8 cellular contexts compared by ENCODE assay signal in genomic region chr5:147578228-147579024, GRCh38.
DNase-seq lines count a peak whose midpoint lies in the region; ATAC-seq, FAIRE-seq and TF ChIP-seq lines count a peak whose summit lies in the region.

No MANE protein-coding gene starts in this region.

- H3F3A ChIP-seq in PC-3 (ENCODE audit: low read length, unreplicated experiment): no peaks in the 10 kb centered on the region

- TF ChIP-seq EP300 in esophagus muscularis mucosa (IDR thresholded peaks at IDR 0.05): no peak

- H3K4me3 Mint-ChIP-seq in CD14-positive monocyte: no peak overlapping the region

- CTCF ChIA-PET in PC-3 (lab: Charles Lee): interaction anchor here (0.6 to 2.5 kb wide), 18 partner anchors 13 to 527 kb away, joined by 3 to 17 read pairs (median 4); no protein-coding TSS in a partner anchor

- no peaks in the 10 kb centered on the region for H3K79me2 ChIP-seq in PC-3 (ENCODE audit: low read length)

- H3K36me3 ChIP-seq in PC-3 (ENCODE audit: low read depth, low read length) (no peaks in the 10 kb centered on the region), esophagus muscularis mucosa (no peaks in the 10 kb centered on the region), pancreas (no peaks in the 10 kb centered on the region)

- H3K9me3 ChIP-seq in PC-3 (ENCODE audit: low read length) (no peaks in the 10 kb centered on the region), esophagus muscularis mucosa (no peaks in the 10 kb centered on the region), pancreas (no peaks in the 10 kb centered on the region)

- H3K27me3 Mint-ChIP-seq in CD14-positive monocyte (ENCODE audit: low read depth in 3 of 3): peaks cover 0 to 1% (median 0%) of the 10 kb centered on the region in 3 donors

- H3K36me3 Mint-ChIP-seq in CD14-positive monocyte: no peaks in the 10 kb centered on the region

- WGBS in esophagus muscularis mucosa: 41% methylated on average over 8 of the region's 8 CpGs
- WGBS in pancreas, 2 donors: 19% methylated on average over 8 of the region's 8 CpGs

- POLR2A ChIA-PET in PC-3 (lab: Charles Lee; ENCODE audit: unreplicated experiment): interaction anchor here (0.6 kb wide), 2 partner anchors 119 to 198 kb away, joined by 3 to 23 read pairs; no protein-coding TSS in a partner anchor

- H3K9me3 Mint-ChIP-seq in CD14-positive monocyte: peaks cover 6 to 20% (median 8%) of the 10 kb centered on the region in 7 donors

- H3K27me3 ChIP-seq in PC-3 (ENCODE audit: low read length) (no peaks in the 10 kb centered on the region), esophagus muscularis mucosa (no peaks in the 10 kb centered on the region), pancreas (no peaks in the 10 kb centered on the region)

- H3K4me2 ChIP-seq in PC-3 (ENCODE audit: low read length): no peak overlapping the region

- no peak overlapping the region for H2AFZ ChIP-seq in PC-3 (ENCODE audit: low read length)

- intact Hi-C loops in CD14-positive monocyte (cut with micrococcal nuclease): no loop called here
- intact Hi-C loops in PC-3 (cut with micrococcal nuclease): loop anchor here (1.0 kb wide), 2 partner anchors 114 to 124 kb away; no protein-coding TSS in a partner anchor
- intact Hi-C loops in esophagus muscularis mucosa (cut with DNase I): loop anchor here (5.0 kb wide), 2 partner anchors 126 to 356 kb away; no protein-coding TSS in a partner anchor
- intact Hi-C loops in pancreas (cut with DNase I): loop anchor here in 1 of 3 donors (10.0 kb wide), 1 partner anchor 114 kb away; no protein-coding TSS in a partner anchor

- TF ChIP-seq POLR2A in esophagus muscularis mucosa (IDR thresholded peaks at IDR 0.05; ENCODE audit: low read depth): no peak

- no peak overlapping the region for H3K9ac ChIP-seq in PC-3 (ENCODE audit: low read length)

- H3K27ac ChIP-seq in PC-3 (ENCODE audit: low read length) (no peak overlapping the region), esophagus muscularis mucosa (replicated peaks in 1 of 4) (peak overlapping the region in 1 of 4 donors; percentile 17), pancreas (no peak overlapping the region)

- no peak for DNase-seq in CD14-positive monocyte (ENCODE audit: low spot score)
- DNase-seq in HTR-8/SVneo (ENCODE audit: insufficient read length, low spot score): peak; percentile 45
- DNase-seq in PC-3: peak; percentile 72
- DNase-seq in esophagus muscularis mucosa (ENCODE audit: extremely low spot score): no peak
- DNase-seq in pancreas: no peak
- no peak for DNase-seq in ecto neural progenitor cell (ENCODE audit: low spot score)

- BruUV-seq in PC-3 (replicated peaks; lab: Mats Ljungman, UMichigan): no TSS peak

- H3K4me1 Mint-ChIP-seq in CD14-positive monocyte: no peaks in the 10 kb centered on the region

- TF ChIP-seq CTCF in CD14-positive monocyte (IDR thresholded peaks at IDR 0.05): peak; percentile 42
- TF ChIP-seq CTCF in PC-3 (conservative IDR thresholded peaks at IDR 0.05; ENCODE audit: low read depth, low read length): peak; percentile 93
- peak; percentile 61 to 70 (median 62) for TF ChIP-seq CTCF in esophagus muscularis mucosa (IDR thresholded peaks at IDR 0.05)
- peak; percentile 9 to 51 (median 42) for TF ChIP-seq CTCF in pancreas (IDR thresholded peaks at IDR 0.05)

- no peak overlapping the region for H3K27ac Mint-ChIP-seq in CD14-positive monocyte

- H3K9me2 ChIP-seq in PC-3 (replicated peaks; ENCODE audit: low read length): no peaks in the 10 kb centered on the region

- ATAC-seq in PC-3 (peak; percentile 65), pancreas (peak; percentile 84 to 88 (median 87)), GM18517 (IDR thresholded peaks at IDR 0.05; ENCODE audit: unreplicated experiment) (no peak), GM21390 (IDR thresholded peaks at IDR 0.05; ENCODE audit: unreplicated experiment) (no peak)

- H3K4me3 ChIP-seq in PC-3 (ENCODE audit: low read length) (no peak overlapping the region), esophagus muscularis mucosa (peak overlapping the region; percentile 14 to 23 (median 18)), pancreas (no peak overlapping the region)

- H4K20me1 ChIP-seq in PC-3 (ENCODE audit: low read length): no peaks in the 10 kb centered on the region

- no peak for FAIRE-seq in HTR-8/SVneo (lab: Jason Lieb, UNC)
- FAIRE-seq in pancreas (lab: Jason Lieb, UNC): peak; percentile 86

- H3K4me1 ChIP-seq in PC-3 (ENCODE audit: insufficient read depth, low read length): no peaks in the 10 kb centered on the region
- H3K4me1 ChIP-seq in esophagus muscularis mucosa: peaks cover 0 to 8% (median 2%) of the 10 kb centered on the region in 4 donors
- H3K4me1 ChIP-seq in pancreas: no peaks in the 10 kb centered on the region

Comparison
In these comparisons a context has a peak if more than half of its experiments do, and no peak if none do; other contexts are left out.
1. DNase-seq: peak in HTR-8/SVneo (single experiment) and PC-3 (single experiment); none in CD14-positive monocyte (single experiment), esophagus muscularis mucosa (single experiment), pancreas (0 of 6) and ecto neural progenitor cell (single experiment).
2. CTCF ChIP-seq: peak in every context shown above with its lines; median percentile 93 in PC-3; 62 in esophagus muscularis mucosa; 42 in pancreas; 42 in CD14-positive monocyte.
3. ATAC-seq: peak in PC-3 (single experiment) and pancreas (4 of 4); none in GM18517 (single experiment) and GM21390 (single experiment).
4. H3K4me3 ChIP-seq: peak in esophagus muscularis mucosa (4 of 4); none in PC-3 (single experiment) and pancreas (0 of 4).
5. intact Hi-C loops: an anchor here in PC-3 (1.0 kb wide) and esophagus muscularis mucosa (5.0 kb wide); none called in CD14-positive monocyte.